1 cellular context compared by ENCODE assay signal in genomic region chr6:6821639-6822261, GRCh38.
TF ChIP-seq lines count a peak whose summit lies in the region.

No MANE protein-coding gene starts in this region.

TF ChIP-seq in HepG2, 621 proteins besides CTCF, POLR2A, EP300 and RAD21 (continued from another document):
- no peak for TF ChIP-seq HOMEZ (CRISPR knock-in tag; IDR thresholded peaks at IDR 0.05; ENCODE audit: low read depth)
- peak; percentile 95 for TF ChIP-seq CREB1 (IDR thresholded peaks at IDR 0.05)
- TF ChIP-seq CREB1 (CRISPR knock-in tag; IDR thresholded peaks at IDR 0.05), result no peak
